Comparison of ENCODE assay signal across 9 cellular contexts in genomic region chr11:111764621-111765020, GRCh38. TPM values are rescaled to one million over a fixed set of nuclear protein-coding genes. Genes with fewer than 3 reads are reported as not detected.
DNase-seq lines count a peak whose midpoint lies in the region; ATAC-seq and TF ChIP-seq lines count a peak whose summit lies in the region.
"Had no signal": no experiment of that assay in that cellular context is flagged by ENCODE, and none has a peak within 500 bp of the region (broad histone marks: within the 10 kb centered on the region; RNA-seq: fewer than 3 reads in every experiment).

No MANE protein-coding gene starts in this region.

- H3K79me2 ChIP-seq in DND-41 (ENCODE audit: insufficient read depth, low read length) (peaks cover 43% of the 10 kb centered on the region), OCI-LY3 (ENCODE audit: low read length) (peaks cover 47% of the 10 kb centered on the region)

- no peak for ATAC-seq in DND-41 (ENCODE audit: insufficient read depth, low read depth)
- ATAC-seq: esophagus mucosa had no signal

- no peak for TF ChIP-seq CTCF in DND-41 (IDR thresholded peaks at IDR 0.05; ENCODE audit: borderline replicate concordance, extremely low read depth, low read length, poor library complexity, severe bottlenecking)
- TF ChIP-seq CTCF in OCI-LY3 (IDR thresholded peaks at IDR 0.05; ENCODE audit: low read depth, low read length) = no peak
- no peak for TF ChIP-seq CTCF in GM10266 (IDR thresholded peaks at IDR 0.05; ENCODE audit: control insufficient read depth, insufficient read depth, low read depth, missing control alignments)
- TF ChIP-seq CTCF in Peyer's patch (IDR thresholded peaks at IDR 0.05) = no peak

- H3K4me3 ChIP-seq in DND-41 (ENCODE audit: low read depth in 1 of 2, low read length in 2 of 2) = peak overlapping the region in 1 of 2 experiments; percentile 95; a peak in 2 of 4 replicates
- H3K4me3 ChIP-seq in OCI-LY3 (ENCODE audit: low read length) = peak overlapping the region; percentile 96
- peak overlapping the region; percentile 98 for H3K4me3 ChIP-seq in endocrine pancreas (ENCODE audit: control insufficient read depth, insufficient read depth, low read length)
- peak overlapping the region; percentile 98 for H3K4me3 ChIP-seq in neuron (ENCODE audit: low read length)
- peak overlapping the region in 2 of 4 donors; percentile 95 to 96 for H3K4me3 ChIP-seq in Peyer's patch

- H3K36me3 ChIP-seq in DND-41 (ENCODE audit: insufficient read depth, low read length) (peaks cover 52% of the 10 kb centered on the region), OCI-LY3 (replicated peaks; ENCODE audit: low read depth, low read length) (peaks cover 49% of the 10 kb centered on the region), endocrine pancreas (ENCODE audit: control insufficient read depth, insufficient read depth, low read length) (peaks cover 6% of the 10 kb centered on the region), neuron (ENCODE audit: insufficient read depth, low read length) (peaks cover 39% of the 10 kb centered on the region), Peyer's patch (peaks cover 0 to 33% (median 0%) of the 10 kb centered on the region in 3 donors)

- H3K4me2 ChIP-seq in DND-41 (ENCODE audit: insufficient read depth, low read length) = peak overlapping the region; percentile 82
- H3K4me2 ChIP-seq in OCI-LY3 (ENCODE audit: low read length) = peak overlapping the region; percentile 81

- peak overlapping the region; percentile 68 for H3K9ac ChIP-seq in DND-41 (ENCODE audit: low read depth, low read length)
- H3K9ac ChIP-seq in OCI-LY3 (ENCODE audit: low read length) = peak overlapping the region; percentile 91
- H3K9ac ChIP-seq in endocrine pancreas (ENCODE audit: control insufficient read depth, insufficient read depth, low read length) = peak overlapping the region; percentile 36

- peak in 1 of 2 donors; percentile 13 for TF ChIP-seq POLR2A in Peyer's patch (IDR thresholded peaks at IDR 0.05)

- DNase-seq in DND-41 = no peak
- DNase-seq in HPDE6-E6E7 (ENCODE audit: extremely low spot score) = no peak
- DNase-seq in GM10266 (ENCODE audit: extremely low spot score) = no peak
- DNase-seq in stimulated activated naive CD4-positive, alpha-beta T cell (lab: John Stamatoyannopoulos, UW) = no peak
- no peak for DNase-seq in Peyer's patch

- peaks cover 19% of the 10 kb centered on the region; the same call in 1 of the 2 replicates for H4K20me1 ChIP-seq in DND-41 (ENCODE audit: insufficient read depth, low read length)
- H4K20me1 ChIP-seq in OCI-LY3 (ENCODE audit: insufficient read depth, low read length) = no peaks in the 10 kb centered on the region

- H3K27me3 ChIP-seq in DND-41 (ENCODE audit: insufficient read depth, low read length, poor library complexity) (no peaks in the 10 kb centered on the region), OCI-LY3 (ENCODE audit: low read depth, low read length) (no peaks in the 10 kb centered on the region), endocrine pancreas (ENCODE audit: control insufficient read depth, insufficient read depth, low read length) (no peaks in the 10 kb centered on the region), neuron (ENCODE audit: insufficient read depth, low read length) (no peaks in the 10 kb centered on the region), Peyer's patch (no peaks in the 10 kb centered on the region)

- H3K9me3 ChIP-seq in DND-41 (ENCODE audit: insufficient read depth, low read length, severe bottlenecking) (no peaks in the 10 kb centered on the region), OCI-LY3 (ENCODE audit: insufficient read depth, low read length) (no peaks in the 10 kb centered on the region), endocrine pancreas (ENCODE audit: control insufficient read depth, low read length) (no peaks in the 10 kb centered on the region), neuron (ENCODE audit: low read length) (no peaks in the 10 kb centered on the region), Peyer's patch (no peaks in the 10 kb centered on the region)

- H3K27ac ChIP-seq in DND-41 (ENCODE audit: low read length) (no peak overlapping the region; the same call in 1 of the 2 replicates), OCI-LY3 (ENCODE audit: low read length) (no peak overlapping the region), Peyer's patch (peak overlapping the region in 2 of 4 donors; percentile 15 to 91)

- H2AFZ ChIP-seq in DND-41 (ENCODE audit: low read depth, low read length) (no peak overlapping the region), OCI-LY3 (ENCODE audit: low read depth, low read length) (no peak overlapping the region), neuron (ENCODE audit: low read depth, low read length) (no peak overlapping the region)

- H3K4me1 ChIP-seq in DND-41 (ENCODE audit: insufficient read depth, low read length) = peaks cover 32% of the 10 kb centered on the region
- H3K4me1 ChIP-seq in OCI-LY3 (ENCODE audit: low read length) = peaks cover 13% of the 10 kb centered on the region
- H3K4me1 ChIP-seq in endocrine pancreas (ENCODE audit: control insufficient read depth, insufficient read depth, low read length) = peaks cover 11% of the 10 kb centered on the region
- H3K4me1 ChIP-seq in neuron (ENCODE audit: insufficient read depth, low read length) = peaks cover 27% of the 10 kb centered on the region
- H3K4me1 ChIP-seq in Peyer's patch = peaks cover 0 to 20% (median 2%) of the 10 kb centered on the region in 4 donors

RNA-seq across cellular contexts. Expression of gene PPP2R1B, which starts 1.6 kb away (rescaled TPM):
- 10 to 100 TPM; 25.6 to 51.8 (median 41.7) TPM for total RNA-seq in Peyer's patch

Comparison
In these comparisons a context has a peak if more than half of its experiments do, and no peak if none do; other contexts are left out.
1. H3K9ac ChIP-seq: peak in every context shown above with its lines; median percentile 91 in OCI-LY3; 68 in DND-41; 36 in endocrine pancreas.